19 cellular contexts compared by ENCODE assay signal in genomic region chr14:89551955-89552354, GRCh38.
DNase-seq lines count a peak whose midpoint lies in the region; ATAC-seq and FAIRE-seq lines count a peak whose summit lies in the region.
"Had no signal": no experiment of that assay in that cellular context is flagged by ENCODE, and none has a peak within 500 bp of the region (broad histone marks: within the 10 kb centered on the region; RNA-seq: fewer than 3 reads in every experiment).

No MANE protein-coding gene starts in this region.

- H3K4me2 ChIP-seq in BLaER1 = peak overlapping the region; percentile 6; the same call in 1 of the 2 replicates

- H3K36me3 Mint-ChIP-seq in activated naive CD4-positive, alpha-beta T cell treated with anti-CD3 and anti-CD28 coated beads, Interleukin-2, amount 50 U/mL, for 24 hours = peaks cover 11% of the 10 kb centered on the region
- H3K36me3 Mint-ChIP-seq in T-helper 17 cell (ENCODE audit: low read depth) (peaks cover 3% of the 10 kb centered on the region), memory B cell (peaks cover 9% of the 10 kb centered on the region)

- no peaks in the 10 kb centered on the region for H3K27me3 Mint-ChIP-seq in activated naive CD4-positive, alpha-beta T cell treated with anti-CD3 and anti-CD28 coated beads, Interleukin-2, amount 50 U/mL, for 24 hours
- H3K27me3 Mint-ChIP-seq in T-helper 17 cell (no peaks in the 10 kb centered on the region), memory B cell (no peaks in the 10 kb centered on the region)

- H3K4me1 Mint-ChIP-seq in activated naive CD4-positive, alpha-beta T cell treated with anti-CD3 and anti-CD28 coated beads, Interleukin-2, amount 50 U/mL, for 24 hours = peaks cover 79% of the 10 kb centered on the region
- H3K4me1 Mint-ChIP-seq in T-helper 17 cell (peaks cover 27% of the 10 kb centered on the region), memory B cell (peaks cover 5% of the 10 kb centered on the region)

- H3K9me3 ChIP-seq in BLaER1 = no peaks in the 10 kb centered on the region
- H3K9me3 ChIP-seq in T-helper 17 cell (ENCODE audit: control insufficient read depth, low read length, poor library complexity, severe bottlenecking) = no peaks in the 10 kb centered on the region
- H3K9me3 ChIP-seq: SJCRH30 had no signal

- FAIRE-seq in frontal cortex (lab: Jason Lieb, UNC) = no peak

- 0 out of 2 replicates have a peak, but pooled peaks cover 7% of the 10 kb centered on the region for H4K20me1 ChIP-seq in BLaER1

- H3K36me3 ChIP-seq in BLaER1 = peaks cover 51% of the 10 kb centered on the region
- H3K36me3 ChIP-seq: SJCRH30 had no signal

- H3K27ac Mint-ChIP-seq in activated naive CD4-positive, alpha-beta T cell treated with anti-CD3 and anti-CD28 coated beads, Interleukin-2, amount 50 U/mL, for 24 hours = peak overlapping the region; percentile 13
- H3K27ac Mint-ChIP-seq in T-helper 17 cell (peak overlapping the region; percentile 68), memory B cell (peak overlapping the region; percentile 2)
- H3K27ac Mint-ChIP-seq: IgD-negative memory B cell had no signal

- H3K27ac ChIP-seq in BLaER1 = no peak overlapping the region
- H3K27ac ChIP-seq: C4-2B, SJCRH30 had no signal

- H3K4me3 Mint-ChIP-seq in activated naive CD4-positive, alpha-beta T cell treated with anti-CD3 and anti-CD28 coated beads, Interleukin-2, amount 50 U/mL, for 24 hours = no peak overlapping the region
- no peak overlapping the region for H3K4me3 Mint-ChIP-seq in T-helper 17 cell
- H3K4me3 Mint-ChIP-seq in memory B cell = no peak overlapping the region
- H3K4me3 Mint-ChIP-seq: IgD-negative memory B cell had no signal

- no peak overlapping the region for H3K9ac ChIP-seq in BLaER1

- ATAC-seq in T-helper 17 cell (no peak), memory B cell (ENCODE audit: low read depth) (no peak)
- ATAC-seq: Panc1 had no signal

- no peaks in the 10 kb centered on the region for H3K27me3 ChIP-seq in BLaER1
- H3K27me3 ChIP-seq: SJCRH30 had no signal

- no peak overlapping the region for H3K4me3 ChIP-seq in BLaER1
- H3K4me3 ChIP-seq: SJCRH30 had no signal

- no peaks in the 10 kb centered on the region for H3K9me3 Mint-ChIP-seq in activated naive CD4-positive, alpha-beta T cell treated with anti-CD3 and anti-CD28 coated beads, Interleukin-2, amount 50 U/mL, for 24 hours
- H3K9me3 Mint-ChIP-seq in memory B cell = no peaks in the 10 kb centered on the region
- H3K9me3 Mint-ChIP-seq: IgD-negative memory B cell had no signal

- no peak for DNase-seq in activated naive CD4-positive, alpha-beta T cell (lab: John Stamatoyannopoulos, UW)
- DNase-seq in T-helper 17 cell (no peak), memory B cell (ENCODE audit: low spot score in 2 of 2) (no peak), EL (no peak), NOMO-1 treated with dmso at 0.1 percent for 144 hours (lab: John Stamatoyannopoulos, UW; ENCODE audit: unreplicated experiment) (no peak), frontal cortex (ENCODE audit: low spot score in 2 of 2) (no peak)
- DNase-seq: 8988T, H7, NCI-H1105, NCI-H2029 treated with DMSO at 0.1 percent for 48 hours, NCI-H226, NCI-H510A treated with DMSO at 0.1 percent for 48 hours, NCI-H748 treated with DMSO at 0.1 percent for 48 hours, SJCRH30 had no signal

- peaks cover 10% of the 10 kb centered on the region for H3K4me1 ChIP-seq in BLaER1
- H3K4me1 ChIP-seq: SJCRH30 had no signal

Comparison
In these comparisons a context has a peak if more than half of its experiments do, and no peak if none do; other contexts are left out.
1. H3K27ac Mint-ChIP-seq: peak in every context shown above with its lines; median percentile 68 in T-helper 17 cell; 13 in activated naive CD4-positive, alpha-beta T cell treated with anti-CD3 and anti-CD28 coated beads, Interleukin-2, amount 50 U/mL, for 24 hours; 2 in memory B cell.